In genomic region chr1:204417231-204417997, GRCh38 we compare ENCODE assay signal across 8 cellular contexts. TPM values are rescaled to one million over a fixed set of nuclear protein-coding genes. Genes with fewer than 3 reads are reported as not detected.
DNase-seq lines count a peak whose midpoint lies in the region; ATAC-seq and TF ChIP-seq lines count a peak whose summit lies in the region.

No MANE protein-coding gene starts in this region.

- peaks cover 0 to 5% (median 0%) of the 10 kb centered on the region in 11 experiments; a peak in 2 of 22 replicates for H3K9me3 ChIP-seq in BLaER1 treated with 17β-estradiol and CSF1 and Interleukin-3, amounts not matched to agents 10 nM and 100 nM (replicated peaks in 1 of 11)
- H3K9me3 ChIP-seq in neural progenitor cell (ENCODE audit: low read depth): no peaks in the 10 kb centered on the region

- no peaks in the 10 kb centered on the region; a peak in 1 of 22 replicates for H4K20me1 ChIP-seq in BLaER1 treated with 17β-estradiol and CSF1 and Interleukin-3, amounts not matched to agents 10 nM and 100 nM
- no peaks in the 10 kb centered on the region for H4K20me1 ChIP-seq in neural progenitor cell (ENCODE audit: low read depth)

- H2AFZ ChIP-seq in neural progenitor cell (replicated peaks): no peak overlapping the region

- CTCF ChIA-PET in activated CD8-positive, alpha-beta T cell treated with anti-CD3 and anti-CD28 coated beads for 36 hours (lab: Charles Lee): interaction anchor here (0.7 to 3.2 kb wide), 10 partner anchors 10 to 89 kb away, joined by 3 to 20 read pairs (median 3); no protein-coding TSS in a partner anchor

- no peaks in the 10 kb centered on the region for H3K79me2 ChIP-seq in neural progenitor cell (ENCODE audit: low read depth)

- peaks cover 43 to 56% (median 50%) of the 10 kb centered on the region in 10 experiments for H3K4me1 ChIP-seq in BLaER1 treated with 17β-estradiol and CSF1 and Interleukin-3, amounts not matched to agents 10 nM and 100 nM
- H3K4me1 ChIP-seq in neural progenitor cell: peaks cover 9% of the 10 kb centered on the region

- H3K27ac ChIP-seq in BLaER1 treated with 17β-estradiol and CSF1 and Interleukin-3, amounts not matched to agents 10 nM and 100 nM: peak overlapping the region in 4 of 11 experiments; percentile 10 to 48 (median 34); a peak in 6 of 22 replicates
- H3K27ac ChIP-seq in neural progenitor cell: no peak overlapping the region

- no peaks in the 10 kb centered on the region for H3K27me3 ChIP-seq in BLaER1 treated with 17β-estradiol and CSF1 and Interleukin-3, amounts not matched to agents 10 nM and 100 nM
- no peaks in the 10 kb centered on the region for H3K27me3 ChIP-seq in neural progenitor cell

- no peak overlapping the region for H3K9ac ChIP-seq in BLaER1 treated with 17β-estradiol and CSF1 and Interleukin-3, amounts not matched to agents 10 nM and 100 nM
- no peak overlapping the region for H3K9ac ChIP-seq in neural progenitor cell

- no peaks in the 10 kb centered on the region for H3K9me3 Mint-ChIP-seq in activated CD8-positive, alpha-beta T cell treated with anti-CD3 and anti-CD28 coated beads for 36 hours
- no peaks in the 10 kb centered on the region for H3K9me3 Mint-ChIP-seq in neural progenitor cell

- H3K36me3 ChIP-seq in BLaER1 treated with 17β-estradiol and CSF1 and Interleukin-3, amounts not matched to agents 10 nM and 100 nM: peaks cover 11 to 24% (median 14%) of the 10 kb centered on the region in 11 experiments
- peaks cover 3% of the 10 kb centered on the region for H3K36me3 ChIP-seq in neural progenitor cell

- no peak for TF ChIP-seq CTCF in activated CD8-positive, alpha-beta T cell treated with anti-CD3 and anti-CD28 coated beads for 36 hours (IDR thresholded peaks at IDR 0.05)
- TF ChIP-seq CTCF in fibroblast of mammary gland (conservative IDR thresholded peaks at IDR 0.05; ENCODE audit: control insufficient read depth, insufficient read depth, low read depth, low read length): no peak
- no peak for TF ChIP-seq CTCF in neural progenitor cell (IDR thresholded peaks at IDR 0.05)

- DNase-seq in LHCN-M2 (ENCODE audit: low read depth) (peak; percentile 92), fibroblast of mammary gland (ENCODE audit: low read depth) (peak; percentile 98), neural progenitor cell (ENCODE audit: low spot score) (no peak)
- DNase-seq in activated CD8-positive, alpha-beta T cell treated with anti-CD3 and anti-CD28 coated beads for 36 hours: peak; percentile 58

- peaks cover 45% of the 10 kb centered on the region for H3K4me1 Mint-ChIP-seq in activated CD8-positive, alpha-beta T cell treated with anti-CD3 and anti-CD28 coated beads for 36 hours (ENCODE audit: low read depth)
- peaks cover 39% of the 10 kb centered on the region for H3K4me1 Mint-ChIP-seq in neural progenitor cell

- intact Hi-C loops in activated CD8-positive, alpha-beta T cell treated with anti-CD3 and anti-CD28 coated beads for 36 hours (cut with micrococcal nuclease): no loop called here

- POLR2A ChIA-PET in activated CD8-positive, alpha-beta T cell treated with anti-CD3 and anti-CD28 coated beads for 36 hours (lab: Charles Lee): interaction anchor here (1.1 to 1.4 kb wide), 3 partner anchors 10 to 76 kb away, joined by 3 to 4 read pairs (median 3); no protein-coding TSS in a partner anchor

- H3K27ac Mint-ChIP-seq in activated CD8-positive, alpha-beta T cell treated with anti-CD3 and anti-CD28 coated beads for 36 hours: peak overlapping the region; percentile 41
- peak overlapping the region; percentile 88 for H3K27ac Mint-ChIP-seq in neural progenitor cell

- H3K4me2 ChIP-seq in BLaER1 treated with 17β-estradiol and CSF1 and Interleukin-3, amounts not matched to agents 10 nM and 100 nM: peak overlapping the region in 9 of 11 experiments; percentile 2 to 69 (median 42); a peak in 10 of 22 replicates
- H3K4me2 ChIP-seq in neural progenitor cell: no peak overlapping the region

- ATAC-seq in activated CD8-positive, alpha-beta T cell treated with anti-CD3 and anti-CD28 coated beads for 36 hours: peak; percentile 73
- no peak for ATAC-seq in HG03565 (IDR thresholded peaks at IDR 0.05; ENCODE audit: unreplicated experiment)
- ATAC-seq in HG02840 (IDR thresholded peaks at IDR 0.05; ENCODE audit: low FRiP score, unreplicated experiment): no peak
- no peak for ATAC-seq in HG03442 (IDR thresholded peaks at IDR 0.05; ENCODE audit: unreplicated experiment)

- no peaks in the 10 kb centered on the region for H3K36me3 Mint-ChIP-seq in activated CD8-positive, alpha-beta T cell treated with anti-CD3 and anti-CD28 coated beads for 36 hours (ENCODE audit: low read depth)
- H3K36me3 Mint-ChIP-seq in neural progenitor cell: peaks cover 13% of the 10 kb centered on the region

- H3K4me3 Mint-ChIP-seq in activated CD8-positive, alpha-beta T cell treated with anti-CD3 and anti-CD28 coated beads for 36 hours: no peak overlapping the region
- peak overlapping the region; percentile 12 for H3K4me3 Mint-ChIP-seq in neural progenitor cell

- H3K27me3 Mint-ChIP-seq in activated CD8-positive, alpha-beta T cell treated with anti-CD3 and anti-CD28 coated beads for 36 hours: no peaks in the 10 kb centered on the region
- peaks cover 2% of the 10 kb centered on the region for H3K27me3 Mint-ChIP-seq in neural progenitor cell (ENCODE audit: insufficient read depth, low read depth)

- no peak overlapping the region for H3K4me3 ChIP-seq in BLaER1 treated with 17β-estradiol and CSF1 and Interleukin-3, amounts not matched to agents 10 nM and 100 nM
- H3K4me3 ChIP-seq in fibroblast of mammary gland (ENCODE audit: control insufficient read depth, low read depth, low read length): peak overlapping the region; percentile 28
- no peak overlapping the region for H3K4me3 ChIP-seq in neural progenitor cell

- peaks cover 22% of the 10 kb centered on the region for H3F3A ChIP-seq in neural progenitor cell (ENCODE audit: low read depth)

RNA-seq across cellular contexts. Expression of gene PPP1R15B, which starts 5.8 kb away (rescaled TPM):
- 15.1 and 17.8 TPM in 2 replicates for total RNA-seq in LHCN-M2 (2014; rRNA removed)
- 5.9 TPM for polyA plus RNA-seq in LHCN-M2 (2012)
- 10 to 100 TPM; 63.8 to 64.6 TPM for total RNA-seq in activated CD8-positive, alpha-beta T cell treated with anti-CD3 and anti-CD28 coated beads for 36 hours
- 25.0 and 32.7 TPM in 2 replicates for total RNA-seq in neural progenitor cell (ENCODE audit: low replicate concordance)

RNA-seq across cellular contexts. Expression of gene PLEKHA6, which starts 57.7 kb away (rescaled TPM):
- total RNA-seq in LHCN-M2 (2014; rRNA removed): 36.2 and 50.9 TPM in 2 replicates
- polyA plus RNA-seq in LHCN-M2 (2012): 36.9 TPM
- 1 to 10 TPM; 3.0 to 3.7 TPM for total RNA-seq in activated CD8-positive, alpha-beta T cell treated with anti-CD3 and anti-CD28 coated beads for 36 hours
- total RNA-seq in neural progenitor cell (ENCODE audit: low replicate concordance): 0.58 and 1.5 TPM in 2 replicates
